In the genomic region with DNA sequence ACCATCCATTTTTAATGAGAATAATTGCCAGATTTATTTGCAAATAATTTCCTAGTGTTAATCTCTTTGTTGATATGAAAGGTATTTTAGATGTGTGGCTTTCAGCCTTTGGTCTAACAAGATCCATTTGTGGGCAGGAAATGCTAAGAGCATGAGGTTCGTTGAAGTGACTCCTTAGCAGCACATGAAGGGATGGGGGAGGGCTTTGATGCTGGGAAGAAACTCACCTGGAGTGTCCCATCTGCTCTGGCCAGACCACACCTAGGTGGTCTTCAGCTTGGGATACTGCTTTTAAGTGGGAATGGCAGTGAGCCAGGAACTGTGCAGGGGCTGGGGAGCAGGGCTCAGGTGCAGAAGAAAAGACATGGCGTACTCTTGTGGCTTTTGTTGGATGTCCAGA, we compare ENCODE assay signal across 16 cellular contexts. TPM values are rescaled to one million over a fixed set of nuclear protein-coding genes. Genes with fewer than 3 reads are reported as not detected.
DNase-seq lines count a peak whose midpoint lies in the region; ATAC-seq and TF ChIP-seq lines count a peak whose summit lies in the region.
"Had no signal": no experiment of that assay in that cellular context is flagged by ENCODE, and none has a peak within 500 bp of the region (broad histone marks: within the 10 kb centered on the region; RNA-seq: fewer than 3 reads in every experiment).

No MANE protein-coding gene starts in this region.

- no peak overlapping the region for H3K4me3 Mint-ChIP-seq in activated naive CD8-positive, alpha-beta T cell
- H3K4me3 Mint-ChIP-seq in activated naive CD8-positive, alpha-beta T cell treated with anti-CD3 and anti-CD28 coated beads for 36 hours, result no peak overlapping the region
- H3K4me3 Mint-ChIP-seq in WTC11 (peak overlapping the region; percentile 20; the same call in 1 of the 2 replicates), endothelial cell (ENCODE audit: unreplicated experiment) (peak overlapping the region; percentile 73)
- H3K4me3 Mint-ChIP-seq in stimulated activated effector memory CD8-positive, alpha-beta T cell treated with anti-CD3 and anti-CD28 coated beads, Interleukin-12 subunit alpha, Interleukin-12 subunit beta, amount 100 ng/mL, for 72 hours, result no peak overlapping the region

- CTCF ChIA-PET in WTC11 (lab: Charles Lee), result interaction anchor here (1.1 kb wide), 1 partner anchor 31 kb away, joined by 3 read pairs; no protein-coding TSS in a partner anchor

- DNase-seq in activated naive CD8-positive, alpha-beta T cell treated with anti-CD3 and anti-CD28 coated beads for 36 hours, result no peak
- DNase-seq in WTC11 (ENCODE audit: low spot score) (no peak), endothelial cell (ENCODE audit: low spot score) (no peak), SIG-M5 (lab: John Stamatoyannopoulos, UW) (no peak), NCI-H2171 (lab: John Stamatoyannopoulos, UW) (no peak), COLO668 (lab: John Stamatoyannopoulos, UW; ENCODE audit: unreplicated experiment) (no peak)
- DNase-seq in stimulated activated effector memory CD8-positive, alpha-beta T cell treated with anti-CD3 and anti-CD28 coated beads, Interleukin-12 subunit alpha, Interleukin-12 subunit beta, amount 100 ng/mL, for 72 hours (ENCODE audit: low spot score in 2 of 2), result no peak
- DNase-seq: AML-193, DMS53, MG63, NCI-H187 treated with DMSO at 0.1 percent for 48 hours, NCI-H510A, Peyer's patch, SHP77 had no signal

- H3K36me3 Mint-ChIP-seq in activated naive CD8-positive, alpha-beta T cell, result peaks cover 5% of the 10 kb centered on the region
- H3K36me3 Mint-ChIP-seq in activated naive CD8-positive, alpha-beta T cell treated with anti-CD3 and anti-CD28 coated beads for 36 hours, result peaks cover 14% of the 10 kb centered on the region
- H3K36me3 Mint-ChIP-seq in WTC11 (peaks cover 66% of the 10 kb centered on the region), endothelial cell (ENCODE audit: low read depth, unreplicated experiment) (peaks cover 37% of the 10 kb centered on the region)
- H3K36me3 Mint-ChIP-seq in stimulated activated effector memory CD8-positive, alpha-beta T cell treated with anti-CD3 and anti-CD28 coated beads, Interleukin-12 subunit alpha, Interleukin-12 subunit beta, amount 100 ng/mL, for 72 hours, result peaks cover 100% of the 10 kb centered on the region

- POLR2A ChIA-PET in WTC11 (lab: Charles Lee), result no interaction called here

- TF ChIP-seq CTCF in WTC11 (IDR thresholded peaks at IDR 0.05), result no peak
- no peak for TF ChIP-seq CTCF in endothelial cell (IDR thresholded peaks at IDR 0.05; ENCODE audit: unreplicated experiment)

- H3K4me1 Mint-ChIP-seq in activated naive CD8-positive, alpha-beta T cell (ENCODE audit: low read depth), result peaks cover 12% of the 10 kb centered on the region
- H3K4me1 Mint-ChIP-seq in activated naive CD8-positive, alpha-beta T cell treated with anti-CD3 and anti-CD28 coated beads for 36 hours, result peaks cover 2% of the 10 kb centered on the region
- H3K4me1 Mint-ChIP-seq in WTC11 (peaks cover 71% of the 10 kb centered on the region), endothelial cell (ENCODE audit: unreplicated experiment) (peaks cover 18% of the 10 kb centered on the region)
- peaks cover 6% of the 10 kb centered on the region for H3K4me1 Mint-ChIP-seq in stimulated activated effector memory CD8-positive, alpha-beta T cell treated with anti-CD3 and anti-CD28 coated beads, Interleukin-12 subunit alpha, Interleukin-12 subunit beta, amount 100 ng/mL, for 72 hours

- no peaks in the 10 kb centered on the region for H3K27me3 Mint-ChIP-seq in activated naive CD8-positive, alpha-beta T cell
- H3K27me3 Mint-ChIP-seq in activated naive CD8-positive, alpha-beta T cell treated with anti-CD3 and anti-CD28 coated beads for 36 hours, result no peaks in the 10 kb centered on the region
- H3K27me3 Mint-ChIP-seq in WTC11 (ENCODE audit: low read depth) (no peaks in the 10 kb centered on the region), endothelial cell (ENCODE audit: unreplicated experiment) (no peaks in the 10 kb centered on the region)

- H3K27ac Mint-ChIP-seq in activated naive CD8-positive, alpha-beta T cell, result peak overlapping the region; percentile 54
- H3K27ac Mint-ChIP-seq in activated naive CD8-positive, alpha-beta T cell treated with anti-CD3 and anti-CD28 coated beads for 36 hours, result no peak overlapping the region
- H3K27ac Mint-ChIP-seq in WTC11, result peak overlapping the region; percentile 98
- no peak overlapping the region for H3K27ac Mint-ChIP-seq in endothelial cell (ENCODE audit: unreplicated experiment)
- H3K27ac Mint-ChIP-seq in stimulated activated effector memory CD8-positive, alpha-beta T cell treated with anti-CD3 and anti-CD28 coated beads, Interleukin-12 subunit alpha, Interleukin-12 subunit beta, amount 100 ng/mL, for 72 hours, result peak overlapping the region; percentile 43

- ATAC-seq in WTC11, result peak; percentile 13
- ATAC-seq in stimulated activated effector memory CD8-positive, alpha-beta T cell treated with anti-CD3 and anti-CD28 coated beads, Interleukin-12 subunit alpha, Interleukin-12 subunit beta, amount 100 ng/mL, for 72 hours, result no peak
- ATAC-seq: GM12878 had no signal

- H3K9me3 Mint-ChIP-seq in activated naive CD8-positive, alpha-beta T cell (ENCODE audit: low read depth), result no peaks in the 10 kb centered on the region
- no peaks in the 10 kb centered on the region for H3K9me3 Mint-ChIP-seq in activated naive CD8-positive, alpha-beta T cell treated with anti-CD3 and anti-CD28 coated beads for 36 hours
- H3K9me3 Mint-ChIP-seq in WTC11 (no peaks in the 10 kb centered on the region), endothelial cell (ENCODE audit: unreplicated experiment) (no peaks in the 10 kb centered on the region)
- H3K9me3 Mint-ChIP-seq in stimulated activated effector memory CD8-positive, alpha-beta T cell treated with anti-CD3 and anti-CD28 coated beads, Interleukin-12 subunit alpha, Interleukin-12 subunit beta, amount 100 ng/mL, for 72 hours, result no peaks in the 10 kb centered on the region

TF ChIP-seq in WTC11, 78 proteins besides CTCF, POLR2A, EP300 and RAD21 (continues in another document):
- TF ChIP-seq, protein P1, sequence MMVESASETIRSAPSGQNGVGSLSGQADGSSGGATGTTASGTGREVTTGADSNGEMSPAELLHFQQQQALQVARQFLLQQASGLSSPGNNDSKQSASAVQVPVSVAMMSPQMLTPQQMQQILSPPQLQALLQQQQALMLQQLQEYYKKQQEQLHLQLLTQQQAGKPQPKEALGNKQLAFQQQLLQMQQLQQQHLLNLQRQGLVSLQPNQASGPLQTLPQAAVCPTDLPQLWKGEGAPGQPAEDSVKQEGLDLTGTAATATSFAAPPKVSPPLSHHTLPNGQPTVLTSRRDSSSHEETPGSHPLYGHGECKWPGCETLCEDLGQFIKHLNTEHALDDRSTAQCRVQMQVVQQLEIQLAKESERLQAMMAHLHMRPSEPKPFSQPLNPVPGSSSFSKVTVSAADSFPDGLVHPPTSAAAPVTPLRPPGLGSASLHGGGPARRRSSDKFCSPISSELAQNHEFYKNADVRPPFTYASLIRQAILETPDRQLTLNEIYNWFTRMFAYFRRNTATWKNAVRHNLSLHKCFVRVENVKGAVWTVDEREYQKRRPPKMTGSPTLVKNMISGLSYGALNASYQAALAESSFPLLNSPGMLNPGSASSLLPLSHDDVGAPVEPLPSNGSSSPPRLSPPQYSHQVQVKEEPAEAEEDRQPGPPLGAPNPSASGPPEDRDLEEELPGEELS (CRISPR knock-in tag; IDR thresholded peaks at IDR 0.05), result peak; percentile 17; the same call in 1 of the 2 replicates
- TF ChIP-seq, protein P2, sequence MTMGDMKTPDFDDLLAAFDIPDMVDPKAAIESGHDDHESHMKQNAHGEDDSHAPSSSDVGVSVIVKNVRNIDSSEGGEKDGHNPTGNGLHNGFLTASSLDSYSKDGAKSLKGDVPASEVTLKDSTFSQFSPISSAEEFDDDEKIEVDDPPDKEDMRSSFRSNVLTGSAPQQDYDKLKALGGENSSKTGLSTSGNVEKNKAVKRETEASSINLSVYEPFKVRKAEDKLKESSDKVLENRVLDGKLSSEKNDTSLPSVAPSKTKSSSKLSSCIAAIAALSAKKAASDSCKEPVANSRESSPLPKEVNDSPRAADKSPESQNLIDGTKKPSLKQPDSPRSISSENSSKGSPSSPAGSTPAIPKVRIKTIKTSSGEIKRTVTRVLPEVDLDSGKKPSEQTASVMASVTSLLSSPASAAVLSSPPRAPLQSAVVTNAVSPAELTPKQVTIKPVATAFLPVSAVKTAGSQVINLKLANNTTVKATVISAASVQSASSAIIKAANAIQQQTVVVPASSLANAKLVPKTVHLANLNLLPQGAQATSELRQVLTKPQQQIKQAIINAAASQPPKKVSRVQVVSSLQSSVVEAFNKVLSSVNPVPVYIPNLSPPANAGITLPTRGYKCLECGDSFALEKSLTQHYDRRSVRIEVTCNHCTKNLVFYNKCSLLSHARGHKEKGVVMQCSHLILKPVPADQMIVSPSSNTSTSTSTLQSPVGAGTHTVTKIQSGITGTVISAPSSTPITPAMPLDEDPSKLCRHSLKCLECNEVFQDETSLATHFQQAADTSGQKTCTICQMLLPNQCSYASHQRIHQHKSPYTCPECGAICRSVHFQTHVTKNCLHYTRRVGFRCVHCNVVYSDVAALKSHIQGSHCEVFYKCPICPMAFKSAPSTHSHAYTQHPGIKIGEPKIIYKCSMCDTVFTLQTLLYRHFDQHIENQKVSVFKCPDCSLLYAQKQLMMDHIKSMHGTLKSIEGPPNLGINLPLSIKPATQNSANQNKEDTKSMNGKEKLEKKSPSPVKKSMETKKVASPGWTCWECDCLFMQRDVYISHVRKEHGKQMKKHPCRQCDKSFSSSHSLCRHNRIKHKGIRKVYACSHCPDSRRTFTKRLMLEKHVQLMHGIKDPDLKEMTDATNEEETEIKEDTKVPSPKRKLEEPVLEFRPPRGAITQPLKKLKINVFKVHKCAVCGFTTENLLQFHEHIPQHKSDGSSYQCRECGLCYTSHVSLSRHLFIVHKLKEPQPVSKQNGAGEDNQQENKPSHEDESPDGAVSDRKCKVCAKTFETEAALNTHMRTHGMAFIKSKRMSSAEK (CRISPR knock-in tag; IDR thresholded peaks at IDR 0.05; ENCODE audit: borderline replicate concordance), result 0 out of 2 replicates have a peak, but pooled peaks have one; percentile 32

RNA-seq across cellular contexts. Expression of a gene that starts 13.6 kb away (rescaled TPM):
- total RNA-seq in activated naive CD8-positive, alpha-beta T cell treated with anti-CD3 and anti-CD28 coated beads for 36 hours, result 10 to 100 TPM; 51.1 to 57.4 TPM
- 59.4 to 76.3 TPM (median 63.4 TPM) in 3 replicates for total RNA-seq in WTC11 (2021)
- total RNA-seq in endothelial cell (ENCODE audit: unreplicated experiment), result 56.3 TPM

Comparison
In these comparisons a context has a peak if more than half of its experiments do, and no peak if none do; other contexts are left out.
1. H3K27ac Mint-ChIP-seq: peak in activated naive CD8-positive, alpha-beta T cell (single experiment), WTC11 (single experiment) and stimulated activated effector memory CD8-positive, alpha-beta T cell treated with anti-CD3 and anti-CD28 coated beads, Interleukin-12 subunit alpha, Interleukin-12 subunit beta, amount 100 ng/mL, for 72 hours (single experiment); none in activated naive CD8-positive, alpha-beta T cell treated with anti-CD3 and anti-CD28 coated beads for 36 hours (single experiment) and endothelial cell (single experiment).
2. H3K4me3 Mint-ChIP-seq: peak in WTC11 (single experiment) and endothelial cell (single experiment); none in activated naive CD8-positive, alpha-beta T cell (single experiment), activated naive CD8-positive, alpha-beta T cell treated with anti-CD3 and anti-CD28 coated beads for 36 hours (single experiment) and stimulated activated effector memory CD8-positive, alpha-beta T cell treated with anti-CD3 and anti-CD28 coated beads, Interleukin-12 subunit alpha, Interleukin-12 subunit beta, amount 100 ng/mL, for 72 hours (single experiment).